In genomic region chr18:40414155-40414754, GRCh38 we compare ENCODE assay signal across 13 cellular contexts.
DNase-seq lines count a peak whose midpoint lies in the region; ATAC-seq, FAIRE-seq and TF ChIP-seq lines count a peak whose summit lies in the region.
"Had no signal": no experiment of that assay in that cellular context is flagged by ENCODE, and none has a peak within 500 bp of the region (broad histone marks: within the 10 kb centered on the region; RNA-seq: fewer than 3 reads in every experiment).

No MANE protein-coding gene starts in this region.

- peak overlapping the region; percentile 67 for H3K4me3 Mint-ChIP-seq in glutamatergic neuron (ENCODE audit: unreplicated experiment)
- no peak overlapping the region for H3K4me3 Mint-ChIP-seq in CD8-positive, alpha-beta memory T cell

- DNase-seq in D721Med (ENCODE audit: insufficient read length, low spot score), result no peak
- peak; percentile 35 for DNase-seq in NCI-H1436 (lab: John Stamatoyannopoulos, UW)
- DNase-seq in SK-N-SH, result no peak
- no peak for DNase-seq in glutamatergic neuron
- no peak for DNase-seq in CD8-positive, alpha-beta memory T cell
- no peak for DNase-seq in C1 segment of cervical spinal cord (lab: John Stamatoyannopoulos, UW)
- no peak for DNase-seq in glomerular visceral epithelial cell (ENCODE audit: extremely low spot score)
- DNase-seq: activated CD4-positive, CD25-positive, alpha-beta regulatory T cell treated with anti-CD3 and anti-CD28 coated beads, Interleukin-2, amount 50 U/mL, for 72 hours; adrenal gland; NCI-H1048; stimulated activated naive CD8-positive, alpha-beta T cell treated with anti-CD3 and anti-CD28 coated beads, Interleukin-15, Interleukin-2, amounts not matched to agents 100 U/mL and 50 U/mL, for 24 hours had no signal

- no peaks in the 10 kb centered on the region for H3K36me3 Mint-ChIP-seq in glutamatergic neuron (ENCODE audit: unreplicated experiment)
- H3K36me3 Mint-ChIP-seq in CD8-positive, alpha-beta memory T cell, result no peaks in the 10 kb centered on the region

- H3K36me3 ChIP-seq in SK-N-SH (replicated peaks in 1 of 2; ENCODE audit: control insufficient read depth in 1 of 2, insufficient read depth in 2 of 2, low read length in 1 of 2), result no peaks in the 10 kb centered on the region
- no peaks in the 10 kb centered on the region for H3K36me3 ChIP-seq in CD8-positive, alpha-beta memory T cell (ENCODE audit: insufficient read depth, low read length)
- H3K36me3 ChIP-seq: adrenal gland had no signal

- TF ChIP-seq RAD21 in SK-N-SH (IDR thresholded peaks at IDR 0.05; ENCODE audit: low read length), result no peak

- no peak overlapping the region for H3K9ac ChIP-seq in SK-N-SH

- H3K4me2 ChIP-seq in SK-N-SH, result 0 out of 2 replicates have a peak overlapping the region, but pooled peaks have one; percentile 5

- FAIRE-seq in D721Med (lab: Jason Lieb, UNC), result peak; percentile 56
- FAIRE-seq: keratinocyte had no signal

- no peaks in the 10 kb centered on the region for H3K9me2 ChIP-seq in SK-N-SH

- H3K4me3 ChIP-seq in SK-N-SH (ENCODE audit: low read depth in 2 of 2, low read length in 1 of 2), result no peak overlapping the region
- H3K4me3 ChIP-seq in CD8-positive, alpha-beta memory T cell (ENCODE audit: low read length), result no peak overlapping the region
- H3K4me3 ChIP-seq: adrenal gland had no signal

- H3F3A ChIP-seq in SK-N-SH (replicated peaks; ENCODE audit: insufficient read depth), result no peaks in the 10 kb centered on the region

- no peaks in the 10 kb centered on the region for H3K27me3 ChIP-seq in SK-N-SH (ENCODE audit: insufficient read depth)
- no peaks in the 10 kb centered on the region for H3K27me3 ChIP-seq in CD8-positive, alpha-beta memory T cell (ENCODE audit: insufficient read depth, low read length, poor library complexity, severe bottlenecking)
- H3K27me3 ChIP-seq: adrenal gland had no signal

- no peaks in the 10 kb centered on the region for H3K27me3 Mint-ChIP-seq in glutamatergic neuron (ENCODE audit: unreplicated experiment)
- no peaks in the 10 kb centered on the region for H3K27me3 Mint-ChIP-seq in CD8-positive, alpha-beta memory T cell

- no peaks in the 10 kb centered on the region for H4K20me1 ChIP-seq in SK-N-SH (ENCODE audit: insufficient read depth)

- H3K4me1 Mint-ChIP-seq in glutamatergic neuron (ENCODE audit: low read depth, unreplicated experiment), result peaks cover 17% of the 10 kb centered on the region
- H3K4me1 Mint-ChIP-seq in CD8-positive, alpha-beta memory T cell, result no peaks in the 10 kb centered on the region

- no peak for TF ChIP-seq EP300 in SK-N-SH (IDR thresholded peaks at IDR 0.05; ENCODE audit: borderline replicate concordance in 1 of 2, low read depth in 1 of 2, low read length in 1 of 2)

- H3K79me2 ChIP-seq in SK-N-SH (ENCODE audit: insufficient read depth), result no peaks in the 10 kb centered on the region

- CTCF ChIA-PET in SK-N-SH (lab: Yijun Ruan, JAX), result interaction anchor here (1.2 kb wide), 2 partner anchors 11 to 16 kb away, joined by 3 read pairs; no protein-coding TSS in a partner anchor
- CTCF ChIA-PET in CD8-positive, alpha-beta memory T cell (lab: Charles Lee), result interaction anchor here (1.0 kb wide), 1 partner anchor 20 kb away, joined by 3 read pairs; no protein-coding TSS in a partner anchor

- no peak overlapping the region for H2AFZ ChIP-seq in SK-N-SH (ENCODE audit: low read depth)

- WGBS in SK-N-SH (ENCODE audit: low lambda C conversion rate), result 39% methylated on average over 5 of the region's 5 CpGs

- H3K27ac ChIP-seq in SK-N-SH (ENCODE audit: low read depth in 2 of 2, low read length in 1 of 2), result no peak overlapping the region
- H3K27ac ChIP-seq in CD8-positive, alpha-beta memory T cell (ENCODE audit: low read depth, low read length), result no peak overlapping the region
- H3K27ac ChIP-seq: adrenal gland had no signal

- POLR2A ChIA-PET in SK-N-SH (lab: Yijun Ruan, JAX), result no interaction called here
- POLR2A ChIA-PET in CD8-positive, alpha-beta memory T cell (lab: Charles Lee), result no interaction called here

- peak overlapping the region; percentile 74 for H3K27ac Mint-ChIP-seq in glutamatergic neuron (ENCODE audit: unreplicated experiment)
- H3K27ac Mint-ChIP-seq in CD8-positive, alpha-beta memory T cell, result no peak overlapping the region

- TF ChIP-seq CTCF in D721Med (IDR thresholded peaks at IDR 0.05; ENCODE audit: insufficient read depth, missing control alignments) (no peak), SK-N-SH (IDR thresholded peaks at IDR 0.05) (no peak), glutamatergic neuron (IDR thresholded peaks at IDR 0.05; ENCODE audit: partially characterized antibody, unreplicated experiment) (no peak)

- no peaks in the 10 kb centered on the region for H3K9me3 Mint-ChIP-seq in glutamatergic neuron (ENCODE audit: unreplicated experiment)
- H3K9me3 Mint-ChIP-seq in CD8-positive, alpha-beta memory T cell, result peaks cover 4 to 31% (median 14%) of the 10 kb centered on the region in 5 donors

- no peaks in the 10 kb centered on the region; a peak in 1 of 4 replicates for H3K4me1 ChIP-seq in SK-N-SH (ENCODE audit: control insufficient read depth in 1 of 2, insufficient read depth in 2 of 2, low read depth in 1 of 2, low read length in 1 of 2)
- H3K4me1 ChIP-seq in CD8-positive, alpha-beta memory T cell (ENCODE audit: insufficient read depth, low read length), result no peaks in the 10 kb centered on the region
- H3K4me1 ChIP-seq: adrenal gland had no signal

- ATAC-seq in GM18907 (IDR thresholded peaks at IDR 0.05; ENCODE audit: unreplicated experiment), result no peak
- ATAC-seq: stimulated activated naive CD8-positive, alpha-beta T cell treated with anti-CD3 and anti-CD28 coated beads, Interleukin-15, Interleukin-2, amounts not matched to agents 100 U/mL and 50 U/mL, for 24 hours had no signal

- no peaks in the 10 kb centered on the region for H3K9me3 ChIP-seq in SK-N-SH
- no peaks in the 10 kb centered on the region for H3K9me3 ChIP-seq in CD8-positive, alpha-beta memory T cell (ENCODE audit: low read length)
- H3K9me3 ChIP-seq: adrenal gland had no signal

TF ChIP-seq in SK-N-SH, 30 proteins besides CTCF, POLR2A, EP300 and RAD21:
- no peak for TF ChIP-seq PBX3 (IDR thresholded peaks at IDR 0.05)
- TF ChIP-seq NRF1 (IDR thresholded peaks at IDR 0.05; ENCODE audit: low read depth, low read length), result no peak
- no peak for TF ChIP-seq MAX (IDR thresholded peaks at IDR 0.05; ENCODE audit: low read depth)
- no peak for TF ChIP-seq TCF12 (IDR thresholded peaks at IDR 0.05)
- no peak for TF ChIP-seq USF1 (IDR thresholded peaks at IDR 0.05; ENCODE audit: borderline replicate concordance, low read depth)
- no peak for TF ChIP-seq NFIC (IDR thresholded peaks at IDR 0.05; ENCODE audit: borderline replicate concordance)
- no peak for TF ChIP-seq YY1 (IDR thresholded peaks at IDR 0.05; ENCODE audit: low read depth)
- TF ChIP-seq RCOR1 (IDR thresholded peaks at IDR 0.05; ENCODE audit: low read length), result no peak
- no peak for TF ChIP-seq POLR2AphosphoS5 (IDR thresholded peaks at IDR 0.05; ENCODE audit: low read depth, low read length)
- TF ChIP-seq MEF2A (IDR thresholded peaks at IDR 0.05; ENCODE audit: borderline replicate concordance, low read depth), result no peak
